In the genomic region with DNA sequence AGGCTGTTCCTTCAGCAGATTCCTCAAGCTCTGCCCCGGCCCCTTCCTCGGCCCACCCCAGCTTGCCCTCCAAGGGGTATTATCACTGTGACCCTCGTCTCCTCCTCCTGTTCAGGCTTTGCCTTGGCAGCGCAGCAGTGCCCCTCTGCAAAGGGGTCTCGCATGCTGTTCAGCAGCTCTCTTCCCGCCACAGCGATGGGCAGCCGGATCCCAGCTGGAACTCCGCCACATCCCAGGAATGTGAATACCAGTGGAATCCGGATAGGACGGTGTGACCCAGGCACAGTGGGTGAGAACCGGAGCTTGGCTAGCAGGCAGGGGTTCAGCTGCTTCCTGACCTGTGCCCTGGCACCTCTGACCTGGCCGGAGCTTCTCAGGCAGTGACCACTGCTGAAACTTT, we compare ENCODE assay signal across 19 cellular contexts. TPM values are rescaled to one million over a fixed set of nuclear protein-coding genes. Genes with fewer than 3 reads are reported as not detected.
A peak's percentile ranks its signal among the peaks of the same experiment; 100 is the strongest.
DNase-seq lines count a peak whose midpoint lies in the region; ATAC-seq, FAIRE-seq and TF ChIP-seq lines count a peak whose summit lies in the region.
"Had no signal": no experiment of that assay in that cellular context is flagged by ENCODE, and none has a peak within 500 bp of the region (broad histone marks: within the 10 kb centered on the region; RNA-seq: fewer than 3 reads in every experiment).

No MANE protein-coding gene starts in this region.

- peaks cover 15% of the 10 kb centered on the region for H3K4me1 ChIP-seq in NT2/D1 (ENCODE audit: insufficient read depth, insufficient read length)
- H3K4me1 ChIP-seq in H1 (replicated peaks in 1 of 4; ENCODE audit: control insufficient read depth in 3 of 4, insufficient read depth in 4 of 4, low read length in 3 of 4), result peaks cover 0 to 9% (median 6%) of the 10 kb centered on the region in 4 experiments; a peak in 6 of 7 replicates
- H3K4me1 ChIP-seq in neuronal stem cell (ENCODE audit: control insufficient read depth in 2 of 2, insufficient read depth in 1 of 2, low read depth in 1 of 2, low read length in 2 of 2), result peaks cover 14 to 24% of the 10 kb centered on the region in 2 donors

- peak overlapping the region; percentile 9 for H4K91ac ChIP-seq in H1 (replicated peaks; ENCODE audit: insufficient read length, low read length)
- H4K91ac ChIP-seq in neuronal stem cell (ENCODE audit: low read depth, low read length, poor library complexity), result no peak overlapping the region

- H3K9me3 Mint-ChIP-seq in natural killer cell, result peaks cover 5 to 15% of the 10 kb centered on the region in 2 donors
- H3K9me3 Mint-ChIP-seq: T-cell had no signal

- H3K9ac ChIP-seq in NT2/D1 (ENCODE audit: insufficient read length, low read depth) (peak overlapping the region; percentile 42), H1 (replicated peaks in 1 of 4; ENCODE audit: extremely low read depth in 1 of 4, low read depth in 3 of 4, low read length in 3 of 4) (no peak overlapping the region), neuronal stem cell (ENCODE audit: low read depth, low read length, poor library complexity) (no peak overlapping the region)
- H3K9ac ChIP-seq: SK-N-SH had no signal

- H2BK5ac ChIP-seq in H1 (ENCODE audit: low read depth, low read length) (no peak overlapping the region), neuronal stem cell (ENCODE audit: low read length) (no peak overlapping the region)

- TF ChIP-seq EP300 in H1 (IDR thresholded peaks at IDR 0.05; ENCODE audit: borderline replicate concordance in 1 of 2, low read depth in 2 of 2, low read length in 2 of 2), result no peak

- no peaks in the 10 kb centered on the region for H3K36me3 Mint-ChIP-seq in natural killer cell

- no peak overlapping the region for H3K56ac ChIP-seq in H1 (replicated peaks; ENCODE audit: insufficient read length, low read depth, low read length)

- H4K20me1 ChIP-seq in H1 (replicated peaks in 1 of 2; ENCODE audit: control insufficient read depth in 1 of 2, insufficient read depth in 2 of 2, low read length in 2 of 2), result no peaks in the 10 kb centered on the region

- H2BK12ac ChIP-seq in H1 (ENCODE audit: low read depth, low read length) (0 out of 2 replicates have a peak overlapping the region, but pooled peaks have one; percentile 39), neuronal stem cell (ENCODE audit: low read length) (no peak overlapping the region)

- H3K23me2 ChIP-seq in H1 (ENCODE audit: low read depth, low read length), result no peaks in the 10 kb centered on the region

- no peak overlapping the region for H2AFZ ChIP-seq in H1 (ENCODE audit: low read length)
- H2AFZ ChIP-seq in neuronal stem cell (ENCODE audit: low read length), result peak overlapping the region; percentile 83

- H3K79me1 ChIP-seq in H1 (ENCODE audit: low read depth, low read length) (no peaks in the 10 kb centered on the region), neuronal stem cell (ENCODE audit: low read depth, low read length) (no peaks in the 10 kb centered on the region)

- H3K79me2 ChIP-seq in H1 (ENCODE audit: control insufficient read depth in 1 of 2, insufficient read depth in 2 of 2, low read length in 2 of 2), result no peaks in the 10 kb centered on the region

- ATAC-seq in natural killer cell, result no peak
- ATAC-seq: T-cell had no signal

- DNase-seq in ELF-1 (ENCODE audit: low read depth, low spot score), result peak; percentile 35
- DNase-seq in NT2/D1 (ENCODE audit: low read depth, low spot score), result no peak
- DNase-seq in H1 (ENCODE audit: low read depth in 1 of 2, low spot score in 2 of 2), result peak in 1 of 2 experiments; percentile 45
- no peak for DNase-seq in neuronal stem cell (ENCODE audit: low spot score)
- no peak for DNase-seq in Ammon's horn (ENCODE audit: low spot score)
- no peak for DNase-seq in NOMO-1 (lab: John Stamatoyannopoulos, UW; ENCODE audit: unreplicated experiment in 2 of 2)
- no peak for DNase-seq in OCI-M2 (lab: John Stamatoyannopoulos, UW; ENCODE audit: unreplicated experiment)
- no peak for DNase-seq in natural killer cell
- DNase-seq: Calu3; CD4-positive, alpha-beta memory T cell; DMS53; IMR-90; Kasumi-1; MM.1S; NCI-H187 treated with DMSO at 0.1 percent for 48 hours; NCI-H2171 treated with DMSO at 0.1 percent for 48 hours; SHP77; SK-N-SH; T-cell had no signal

- no peak overlapping the region for H3K14ac ChIP-seq in H1 (ENCODE audit: insufficient read length)
- H3K14ac ChIP-seq in neuronal stem cell (ENCODE audit: low read length), result no peak overlapping the region

- POLR2A ChIA-PET in H1 (lab: Charles Lee; ENCODE audit: partially characterized antibody), result no interaction called here

- H3K36me3 ChIP-seq in NT2/D1 (ENCODE audit: insufficient read depth, insufficient read length, low read length) (no peaks in the 10 kb centered on the region), H1 (ENCODE audit: control insufficient read depth in 2 of 4, insufficient read depth in 4 of 4, low read length in 3 of 4) (no peaks in the 10 kb centered on the region), neuronal stem cell (replicated peaks in 1 of 2; ENCODE audit: control insufficient read depth in 2 of 2, insufficient read depth in 2 of 2, low read length in 2 of 2) (no peaks in the 10 kb centered on the region)

- 0 out of 2 replicates have a peak overlapping the region, but pooled peaks have one; percentile 61 for H2AK5ac ChIP-seq in H1 (ENCODE audit: low read depth, low read length)
- peak overlapping the region; percentile 60 for H2AK5ac ChIP-seq in neuronal stem cell (ENCODE audit: low read depth, low read length)

- CTCF ChIA-PET in H1 (lab: Charles Lee; ENCODE audit: partially characterized antibody), result interaction anchor here (1.4 to 3.2 kb wide), 4 partner anchors 47 to 128 kb away, joined by 3 to 17 read pairs (median 12); no protein-coding TSS in a partner anchor

- TF ChIP-seq POLR2A in H1 (IDR thresholded peaks at IDR 0.05; ENCODE audit: control extremely low read depth in 1 of 2, low read depth in 2 of 2, low read length in 2 of 2), result no peak

- H3K27ac ChIP-seq in H1 (ENCODE audit: low read depth, low read length) (no peak overlapping the region), neuronal stem cell (replicated peaks; ENCODE audit: low read length) (no peak overlapping the region)

- no peak overlapping the region for H3K27ac Mint-ChIP-seq in natural killer cell
- H3K27ac Mint-ChIP-seq: T-cell had no signal

- H3K4me3 Mint-ChIP-seq in natural killer cell, result no peak overlapping the region
- H3K4me3 Mint-ChIP-seq: CD4-positive, alpha-beta memory T cell; T-cell had no signal

- intact Hi-C loops in natural killer cell (cut with micrococcal nuclease), result no loop called here

- TF ChIP-seq CTCF in H1 (IDR thresholded peaks at IDR 0.05; ENCODE audit: control extremely low read depth in 1 of 3, insufficient read depth in 1 of 3, low read depth in 1 of 3, low read length in 3 of 3) (no peak), natural killer cell (IDR thresholded peaks at IDR 0.05) (no peak)

- no peak overlapping the region for H3K23ac ChIP-seq in H1 (ENCODE audit: insufficient read length)
- H3K23ac ChIP-seq in neuronal stem cell (ENCODE audit: low read depth, low read length, poor library complexity), result no peak overlapping the region

- no peak overlapping the region for H2BK120ac ChIP-seq in H1 (replicated peaks; ENCODE audit: low read depth, low read length)
- no peak overlapping the region for H2BK120ac ChIP-seq in neuronal stem cell (ENCODE audit: low read depth, low read length)

- no peak for FAIRE-seq in H1 (lab: Jason Lieb, UNC)

- H4K8ac ChIP-seq in H1 (ENCODE audit: extremely low read depth, insufficient read depth, low read length) (peak overlapping the region; percentile 20; the same call in 1 of the 2 replicates), neuronal stem cell (ENCODE audit: low read depth, low read length) (no peak overlapping the region)

- TF ChIP-seq RAD21 in H1 (IDR thresholded peaks at IDR 0.05 in 1 of 2, conservative IDR thresholded peaks at IDR 0.05 in 1 of 2; ENCODE audit: low read depth in 2 of 2, low read length in 2 of 2), result no peak

- no peak overlapping the region for H3K18ac ChIP-seq in H1 (ENCODE audit: extremely low read depth, low read length)
- peak overlapping the region; percentile 55 for H3K18ac ChIP-seq in neuronal stem cell (ENCODE audit: low read length)

- H2BK15ac ChIP-seq in H1 (ENCODE audit: low read length), result no peak overlapping the region
- peak overlapping the region; percentile 15 for H2BK15ac ChIP-seq in neuronal stem cell (ENCODE audit: low read length)

- no peaks in the 10 kb centered on the region for H3K27me3 ChIP-seq in NT2/D1 (ENCODE audit: insufficient read depth, insufficient read length)
- H3K27me3 ChIP-seq in H1 (replicated peaks in 1 of 4; ENCODE audit: control insufficient read depth in 3 of 4, extremely low read depth in 1 of 4, insufficient read depth in 3 of 4, low read length in 3 of 4), result no peaks in the 10 kb centered on the region; a peak in 1 of 7 replicates
- no peaks in the 10 kb centered on the region for H3K27me3 ChIP-seq in neuronal stem cell (ENCODE audit: control insufficient read depth in 3 of 3, insufficient read depth in 3 of 3, low read depth in 1 of 3, low read length in 3 of 3)

- 87% methylated on average over 13 of the region's 13 CpGs; no CpG with 5 or more reads in 1 of the 2 experiments for WGBS in H1 (ENCODE audit: extremely low coverage in 1 of 2, insufficient coverage in 1 of 2, insufficient read length in 1 of 2, insufficient replicate concordance in 2 of 2, low coverage in 1 of 2, low lambda C conversion rate in 2 of 2, missing lambda C conversion rate in 1 of 2), 2 experiments
- WGBS in neuronal stem cell (ENCODE audit: extremely low coverage in 2 of 2, insufficient read length in 2 of 2, insufficient replicate concordance in 1 of 2), 2 donors, result no CpG with 5 or more reads among the region's 13 CpGs

- H3K4me2 ChIP-seq in H1 (ENCODE audit: insufficient read depth in 1 of 2, low read depth in 2 of 2, low read length in 2 of 2), result no peak overlapping the region
- H3K4me2 ChIP-seq in neuronal stem cell (ENCODE audit: insufficient read depth, low read length, poor library complexity, severe bottlenecking), result no peak overlapping the region
- H3K4me2 ChIP-seq: SK-N-SH had no signal

- H4K5ac ChIP-seq in H1 (ENCODE audit: insufficient read length, low read depth, low read length), result no peak overlapping the region

- peaks cover 7 to 25% of the 10 kb centered on the region in 2 donors for H3K4me1 Mint-ChIP-seq in natural killer cell

- H3K4ac ChIP-seq in H1 (replicated peaks; ENCODE audit: insufficient read length, low read depth, low read length) (no peak overlapping the region), neuronal stem cell (ENCODE audit: low read length) (no peak overlapping the region)

- no peak overlapping the region for H3K4me3 ChIP-seq in NT2/D1 (ENCODE audit: insufficient read length, low read depth)
- no peak overlapping the region for H3K4me3 ChIP-seq in H1 (ENCODE audit: extremely low read depth in 1 of 4, insufficient read depth in 2 of 4, low read depth in 3 of 4, low read length in 4 of 4)
- no peak overlapping the region for H3K4me3 ChIP-seq in neuronal stem cell (ENCODE audit: low read length in 2 of 2)

- no peaks in the 10 kb centered on the region for H3K9me3 ChIP-seq in NT2/D1 (ENCODE audit: insufficient read depth, low read length)
- H3K9me3 ChIP-seq in H1 (ENCODE audit: insufficient read depth in 2 of 2, low read depth in 1 of 2, low read length in 1 of 2), result no peaks in the 10 kb centered on the region
- H3K9me3 ChIP-seq in neuronal stem cell (replicated peaks in 1 of 2; ENCODE audit: control insufficient read depth in 2 of 2, insufficient read depth in 1 of 2, low read depth in 1 of 2, low read length in 2 of 2), result peaks cover 0 to 13% of the 10 kb centered on the region in 2 donors
- H3K9me3 ChIP-seq: SK-N-SH had no signal

- no peak overlapping the region for H2BK20ac ChIP-seq in H1 (ENCODE audit: low read length)

- H3K27me3 Mint-ChIP-seq in natural killer cell (ENCODE audit: low read depth in 2 of 2), result no peaks in the 10 kb centered on the region
- H3K27me3 Mint-ChIP-seq: CD4-positive, alpha-beta memory T cell; T-cell had no signal

RNA-seq across cellular contexts. Expression of a gene that starts 52.9 kb away (rescaled TPM):
- 20.8 and 22.9 TPM in 2 replicates for total RNA-seq in H1 (2021; fragmentation: NEBNext Ultra II Directional; extraction: Animal tissue kit (Norgen Biotek cat#: 25700))
- polyA plus RNA-seq in H1 (2011; rRNA removed), result 15.7 and 20.0 TPM in 2 replicates
- polyA plus RNA-seq in H1 (2011; cell fraction: cytosol; rRNA removed), result 25.0 TPM
- polyA plus RNA-seq in H1 (2011; cell fraction: nucleus; rRNA removed), result 20.2 TPM
- 16.6 to 23.1 TPM (median 19.5 TPM) in 4 replicates for polyA plus RNA-seq in H1 (2012, experiment 1 of 2)
- 22.5 TPM for polyA plus RNA-seq in H1 (2012, experiment 2 of 2)
- polyA plus RNA-seq in H1 (2013, experiment 1 of 2), result 23.2 TPM
- polyA plus RNA-seq in H1 (2013, experiment 2 of 2), result 22.2 TPM
- polyA minus RNA-seq in H1 (2011; rRNA and poly(A)+ RNA removed), result 8.1 and 12.3 TPM in 2 replicates
- 9.6 TPM for polyA minus RNA-seq in H1 (2011; cell fraction: cytosol; rRNA and poly(A)+ RNA removed)
- polyA minus RNA-seq in H1 (2011; cell fraction: nucleus; rRNA and poly(A)+ RNA removed), result 11.1 TPM
- polyA plus RNA-seq in neuronal stem cell (2013, experiment 1 of 2), result 24.1 TPM
- polyA plus RNA-seq in neuronal stem cell (2013, experiment 2 of 2), result 25.1 TPM
- total RNA-seq in natural killer cell, result 100 to 1,000 TPM in 1 of 3 donors, 10 to 100 TPM in 2; 65.1 to 106 (median 84.5) TPM
